ENCODE assay signal across 15 cellular contexts in genomic region chr5:67972027-67972822, GRCh38.
DNase-seq lines count a peak whose midpoint lies in the region; ATAC-seq and TF ChIP-seq lines count a peak whose summit lies in the region.
"Had no signal": no experiment of that assay in that cellular context is flagged by ENCODE, and none has a peak within 500 bp of the region (broad histone marks: within the 10 kb centered on the region; RNA-seq: fewer than 3 reads in every experiment).

No MANE protein-coding gene starts in this region.

- peak; percentile 25 for DNase-seq in AG10803 (ENCODE audit: low read depth)
- peak; percentile 24 for DNase-seq in choroid plexus epithelial cell (ENCODE audit: low read depth)
- no peak for DNase-seq in left colon
- DNase-seq in sigmoid colon: no peak
- DNase-seq in SW480 (ENCODE audit: low spot score): no peak
- no peak for DNase-seq in NCI-H446 treated with DMSO at 0.1 percent for 48 hours (lab: John Stamatoyannopoulos, UW)
- DNase-seq: activated B cell treated with CpG ODN at 0.5 μM for 24 hours; CD8-positive, alpha-beta memory T cell; kidney glomerular epithelial cell; natural killer cell; NCI-H1694; stimulated activated CD4-positive, alpha-beta T cell treated with anti-CD3 and anti-CD28 coated beads, Interleukin-2, amount 100 ng/mL, for 24 hours had no signal

- 55 to 69% methylated on average over 4 of the region's 4 CpGs for WGBS in sigmoid colon, 2 donors

- H3K36me3 ChIP-seq in sigmoid colon: no peaks in the 10 kb centered on the region

- intact Hi-C loops in left colon (cut with DNase I, micrococcal nuclease): no loop called here
- intact Hi-C loops in sigmoid colon (cut with DNase I): no loop called here

- H3K27ac ChIP-seq in sigmoid colon: peak overlapping the region; percentile 21 to 76 (median 45)
- H3K27ac ChIP-seq: epithelial cell of prostate had no signal

- TF ChIP-seq CTCF in AG10803 (conservative IDR thresholded peaks at IDR 0.05; ENCODE audit: low read length): no peak
- TF ChIP-seq CTCF in choroid plexus epithelial cell (conservative IDR thresholded peaks at IDR 0.05; ENCODE audit: low read depth, low read length): no peak
- no peak for TF ChIP-seq CTCF in sigmoid colon (IDR thresholded peaks at IDR 0.05)

- no peak for TF ChIP-seq EP300 in sigmoid colon (IDR thresholded peaks at IDR 0.05)

- ATAC-seq in left colon (peak; percentile 29), HG03045 (IDR thresholded peaks at IDR 0.05; ENCODE audit: unreplicated experiment) (no peak), GM18517 (IDR thresholded peaks at IDR 0.05; ENCODE audit: unreplicated experiment) (no peak)
- ATAC-seq: natural killer cell had no signal

- H3K4me3 ChIP-seq in AG10803 (ENCODE audit: low read length) (no peak overlapping the region), choroid plexus epithelial cell (ENCODE audit: low read depth, low read length) (no peak overlapping the region), sigmoid colon (no peak overlapping the region)

- TF ChIP-seq POLR2A in sigmoid colon (IDR thresholded peaks at IDR 0.05): no peak

- H3K27me3 ChIP-seq in sigmoid colon: no peaks in the 10 kb centered on the region

- no peaks in the 10 kb centered on the region for H3K9me3 ChIP-seq in sigmoid colon

- H3K4me1 ChIP-seq in sigmoid colon: peaks cover 0 to 21% (median 18%) of the 10 kb centered on the region in 4 donors

Comparison
In these comparisons a context has a peak if more than half of its experiments do, and no peak if none do; other contexts are left out.
1. DNase-seq: peak in AG10803 (single experiment) and choroid plexus epithelial cell (single experiment); none in left colon (0 of 2), sigmoid colon (single experiment), SW480 (single experiment) and NCI-H446 treated with DMSO at 0.1 percent for 48 hours (single experiment).